In the genomic region with DNA sequence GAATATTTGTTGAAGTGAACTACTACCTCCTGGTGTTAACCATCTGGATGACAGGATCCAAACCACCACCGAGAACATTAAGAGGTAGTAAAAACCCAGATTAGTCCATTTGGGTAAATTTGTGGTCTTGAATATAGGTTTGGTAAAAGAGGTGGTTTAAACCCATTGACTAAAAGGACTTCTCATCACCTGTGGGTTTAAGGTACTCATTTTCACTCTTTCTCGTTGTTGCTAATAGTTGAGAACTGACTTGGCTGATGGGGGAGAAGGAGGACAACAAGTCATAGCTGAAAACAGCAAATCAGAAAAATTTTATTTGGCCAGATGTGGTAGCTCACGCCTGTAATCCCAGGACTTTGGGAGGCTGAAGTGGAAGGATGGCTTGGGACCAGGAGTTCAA, we compare ENCODE assay signal across 1 cellular context.
TF ChIP-seq lines count a peak whose summit lies in the region.

No MANE protein-coding gene starts in this region.

TF ChIP-seq in GM12891, 5 proteins besides CTCF, POLR2A, EP300 and RAD21 (continued from another document):
- no peak for TF ChIP-seq POLR2AphosphoS5 (IDR thresholded peaks at IDR 0.05; ENCODE audit: low read depth, low read length)
- TF ChIP-seq TAF1 (IDR thresholded peaks at IDR 0.05; ENCODE audit: low read depth, low read length): no peak
